ENCODE assay signal across 8 cellular contexts in genomic region chr2:131681607-131682121, GRCh38.
DNase-seq lines count a peak whose midpoint lies in the region; ATAC-seq and TF ChIP-seq lines count a peak whose summit lies in the region.
"Not testable (repeated sequence)": the region's sequence is repeated elsewhere in the genome, so short reads cannot be mapped to it uniquely, and the experiment has no call there.

No MANE protein-coding gene starts in this region.

- not testable (repeated sequence) for DNase-seq in activated CD4-positive, alpha-beta T cell treated with anti-CD3 and anti-CD28 coated beads, Interleukin-2, amount 10 ng/mL, durations not matched to agents 7 days and 5 days; ovary; vagina (ENCODE audit: extremely low spot score in 2 of 2)
- peak; percentile 30 for DNase-seq in dermis blood vessel endothelial cell

- CTCF ChIA-PET in activated CD4-positive, alpha-beta T cell treated with anti-CD3 and anti-CD28 coated beads, Interleukin-2, amount 10 ng/mL, durations not matched to agents 7 days and 5 days (lab: Charles Lee) = interaction anchor here (0.6 to 3.2 kb wide), 8 partner anchors 9 to 598 kb away, joined by 3 to 11 read pairs (median 4); partner anchors contain the start of gene MZT2A

- not testable (repeated sequence) for TF ChIP-seq CTCF in ovary (IDR thresholded peaks at IDR 0.05); vagina (IDR thresholded peaks at IDR 0.05)

- POLR2A ChIA-PET in activated CD4-positive, alpha-beta T cell treated with anti-CD3 and anti-CD28 coated beads, Interleukin-2, amount 10 ng/mL, durations not matched to agents 7 days and 5 days (lab: Charles Lee) = not testable (repeated sequence)

- 71% methylated on average over 10 of the region's 10 CpGs for WGBS in HUES64
- WGBS in ovary, 3 donors = 3 to 23% (median 10%) methylated on average over 9 to 10 of the region's 10 CpGs

- intact Hi-C loops in ovary (cut with DNase I) = loop anchor here in 1 of 4 donors (5.0 kb wide), 1 partner anchor 189 kb away; the partner anchor contains the start of gene MZT2A
- intact Hi-C loops in vagina (cut with DNase I) = not testable (repeated sequence)

- not testable (repeated sequence) for TF ChIP-seq POLR2A in ovary (IDR thresholded peaks at IDR 0.05); vagina (IDR thresholded peaks at IDR 0.05)

- peak; percentile 12 for ATAC-seq in GM18868 (IDR thresholded peaks at IDR 0.05; ENCODE audit: unreplicated experiment)
- ATAC-seq in HG02623 (IDR thresholded peaks at IDR 0.05; ENCODE audit: unreplicated experiment) = peak; percentile 2

- peak overlapping the region; percentile 82 for H3K27ac Mint-ChIP-seq in activated CD4-positive, alpha-beta T cell treated with anti-CD3 and anti-CD28 coated beads, Interleukin-2, amount 10 ng/mL, durations not matched to agents 7 days and 5 days

- H3K9ac ChIP-seq in HUES64 (ENCODE audit: low read depth, low read length) = peak overlapping the region; percentile 47; the same call in 1 of the 2 replicates

- not testable (repeated sequence) for H3K9me3 Mint-ChIP-seq in activated CD4-positive, alpha-beta T cell treated with anti-CD3 and anti-CD28 coated beads, Interleukin-2, amount 10 ng/mL, durations not matched to agents 7 days and 5 days

- peak overlapping the region; percentile 81 for H3K4me3 Mint-ChIP-seq in activated CD4-positive, alpha-beta T cell treated with anti-CD3 and anti-CD28 coated beads, Interleukin-2, amount 10 ng/mL, durations not matched to agents 7 days and 5 days

- not testable (repeated sequence) for H3K36me3 Mint-ChIP-seq in activated CD4-positive, alpha-beta T cell treated with anti-CD3 and anti-CD28 coated beads, Interleukin-2, amount 10 ng/mL, durations not matched to agents 7 days and 5 days (ENCODE audit: low read depth)

- peak overlapping the region; percentile 94 for H3K4me3 ChIP-seq in HUES64 (ENCODE audit: low read length)
- peak overlapping the region; percentile 59; the same call in 1 of the 2 replicates for H3K4me3 ChIP-seq in iPS-18c (ENCODE audit: insufficient read depth, low read depth, low read length)
- H3K4me3 ChIP-seq in ovary = peak overlapping the region; percentile 49
- peak overlapping the region; percentile 54 to 60 for H3K4me3 ChIP-seq in vagina

- H3K27me3 Mint-ChIP-seq in activated CD4-positive, alpha-beta T cell treated with anti-CD3 and anti-CD28 coated beads, Interleukin-2, amount 10 ng/mL, durations not matched to agents 7 days and 5 days = peaks cover 15% of the 10 kb centered on the region

- H3K4me1 Mint-ChIP-seq in activated CD4-positive, alpha-beta T cell treated with anti-CD3 and anti-CD28 coated beads, Interleukin-2, amount 10 ng/mL, durations not matched to agents 7 days and 5 days = peaks cover 50% of the 10 kb centered on the region

- H3K4me1 ChIP-seq in HUES64 (ENCODE audit: insufficient read depth, low read length); ovary (ENCODE audit: insufficient read depth); vagina: not testable (repeated sequence)

- not testable (repeated sequence) for H3K27me3 ChIP-seq in HUES64 (ENCODE audit: insufficient read depth, low read length); ovary; vagina

- not testable (repeated sequence) for TF ChIP-seq EP300 in ovary (IDR thresholded peaks at IDR 0.05)

- H3K36me3 ChIP-seq in HUES64 (ENCODE audit: insufficient read depth, low read length); ovary; vagina: not testable (repeated sequence)

- not testable (repeated sequence) for H3K9me3 ChIP-seq in HUES64 (ENCODE audit: insufficient read depth, low read depth, low read length); iPS-18c (ENCODE audit: control insufficient read depth, insufficient read depth, low read length); ovary; vagina

- not testable (repeated sequence) for H3K27ac ChIP-seq in HUES64 (ENCODE audit: low read depth, low read length)
- H3K27ac ChIP-seq in ovary (peak overlapping the region; percentile 56 to 75), vagina (peak overlapping the region; percentile 71)
